Comparison of ENCODE assay signal across 42 cellular contexts in genomic region chr17:3415610-3416009, GRCh38. TPM values are rescaled to one million over a fixed set of nuclear protein-coding genes. Genes with fewer than 3 reads are reported as not detected.
"Had no signal": no experiment of that assay in that cellular context is flagged by ENCODE, and none has a peak within 500 bp of the region (broad histone marks: within the 10 kb centered on the region; RNA-seq: fewer than 3 reads in every experiment).

No MANE protein-coding gene starts in this region.

- H3K4me3 ChIP-seq: adrenal gland, ascending aorta, body of pancreas, breast epithelium, cardiac muscle cell had no signal

- H3K36me3 ChIP-seq: adrenal gland, ascending aorta, brain microvascular endothelial cell, breast epithelium, cardiac muscle cell had no signal

- H3K4me3 Mint-ChIP-seq: activated naive CD4-positive, alpha-beta T cell treated with anti-CD3 and anti-CD28 coated beads for 36 hours; activated naive CD4-positive, alpha-beta T cell treated with anti-CD3 and anti-CD28 coated beads, Interleukin-2, amount 10 ng/mL, durations not matched to agents 7 days and 5 days; activated naive CD4-positive, alpha-beta T cell treated with anti-CD3 and anti-CD28 coated beads, Interleukin-2, amount 50 U/mL, for 24 hours; activated naive CD8-positive, alpha-beta T cell; activated naive CD8-positive, alpha-beta T cell treated with anti-CD3 and anti-CD28 coated beads for 36 hours; activated naive CD8-positive, alpha-beta T cell treated with anti-CD3 and anti-CD28 coated beads, Interleukin-2, amount 10 ng/mL, durations not matched to agents 7 days and 5 days; activated naive CD8-positive, alpha-beta T cell treated with anti-CD3 and anti-CD28 coated beads, Interleukin-2, amount 50 U/mL, for 24 hours; activated T-cell treated with anti-CD3 and anti-CD28 coated beads, Interleukin-2, amount 50 U/mL, for 24 hours; activated T-cell treated with anti-CD3 and anti-CD28 coated beads, Interleukin-2, amount 50 U/mL, for 4 hours; activated T-cell treated with anti-CD3 and anti-CD28 coated beads, Interleukin-2, amount 50 U/mL, for 72 hours; activated T-helper 1 cell treated with anti-CD3 and anti-CD28 coated beads, Interleukin-12 subunit alpha, Interleukin-12 subunit beta, Interleukin-2, Interleukin-4 antibody, amounts not matched to agents 30 ng/mL and 10 ng/mL and 1 ng/mL, durations not matched to agents 14 hours and 24 hours and 36 hours; activated T-helper 17 cell treated with anti-CD3 and anti-CD28 coated beads, Interleukin-2, amount 50 U/mL, for 72 hours; brain; central memory CD8-positive, alpha-beta T cell had no signal

- DNase-seq: activated effector memory CD4-positive, alpha-beta T cell treated with anti-CD3 and anti-CD28 coated beads, Interleukin-2, amount 50 U/mL, for 16 hours; activated effector memory CD4-positive, alpha-beta T cell treated with Interleukin-2 at 50 U/mL for 16 hours; activated gamma-delta T cell; activated gamma-delta T cell treated with Interleukin-2 at 50 U/mL for 16 hours; activated naive CD4-positive, alpha-beta T cell; activated naive CD4-positive, alpha-beta T cell treated with anti-CD3 and anti-CD28 coated beads for 36 hours; activated naive CD4-positive, alpha-beta T cell treated with anti-CD3 and anti-CD28 coated beads, Interleukin-2, amount 10 ng/mL, durations not matched to agents 7 days and 5 days; activated naive CD4-positive, alpha-beta T cell treated with anti-CD3 and anti-CD28 coated beads, Interleukin-2, amount 50 U/mL, for 16 hours; activated naive CD4-positive, alpha-beta T cell treated with Interleukin-2 at 50 U/mL for 16 hours; activated naive CD8-positive, alpha-beta T cell treated with anti-CD3 and anti-CD28 coated beads for 36 hours; activated naive CD8-positive, alpha-beta T cell treated with anti-CD3 and anti-CD28 coated beads, Interleukin-2, amount 10 ng/mL, durations not matched to agents 7 days and 5 days; activated naive CD8-positive, alpha-beta T cell treated with anti-CD3 and anti-CD28 coated beads, Interleukin-2, amount 50 U/mL, for 24 hours; activated T-cell treated with anti-CD3 and anti-CD28 coated beads, Interleukin-2, amount 50 U/mL, for 24 hours; activated T-cell treated with anti-CD3 and anti-CD28 coated beads, Interleukin-2, amount 50 U/mL, for 4 hours; activated T-cell treated with anti-CD3 and anti-CD28 coated beads, Interleukin-2, amount 50 U/mL, for 48 hours; activated T-cell treated with anti-CD3 and anti-CD28 coated beads, Interleukin-2, amount 50 U/mL, for 72 hours; adrenal gland; amniotic stem cell; amygdala; anterior cingulate cortex; aorta; body of pancreas; brain microvascular endothelial cell; caudate nucleus; central memory CD4-positive, alpha-beta T cell; cerebellar nuclear complex had no signal

- H3K9me3 ChIP-seq: adrenal gland, ascending aorta, body of pancreas, breast epithelium had no signal

- H3K9me3 Mint-ChIP-seq: activated naive CD4-positive, alpha-beta T cell treated with anti-CD3 and anti-CD28 coated beads for 36 hours; activated naive CD4-positive, alpha-beta T cell treated with anti-CD3 and anti-CD28 coated beads, Interleukin-2, amount 10 ng/mL, durations not matched to agents 7 days and 5 days; activated naive CD4-positive, alpha-beta T cell treated with anti-CD3 and anti-CD28 coated beads, Interleukin-2, amount 50 U/mL, for 24 hours; activated naive CD4-positive, alpha-beta T cell treated with anti-CD3 and anti-CD28 coated beads, Interleukin-2, amount 50 U/mL, for 72 hours; activated naive CD8-positive, alpha-beta T cell treated with anti-CD3 and anti-CD28 coated beads, Interleukin-2, amount 10 ng/mL, durations not matched to agents 7 days and 5 days; activated naive CD8-positive, alpha-beta T cell treated with anti-CD3 and anti-CD28 coated beads, Interleukin-2, amount 50 U/mL, for 24 hours; activated T-cell treated with anti-CD3 and anti-CD28 coated beads, Interleukin-2, amount 50 U/mL, for 24 hours; activated T-cell treated with anti-CD3 and anti-CD28 coated beads, Interleukin-2, amount 50 U/mL, for 4 hours; activated T-cell treated with anti-CD3 and anti-CD28 coated beads, Interleukin-2, amount 50 U/mL, for 72 hours; activated T-helper 1 cell treated with anti-CD3 and anti-CD28 coated beads, Interleukin-12 subunit alpha, Interleukin-12 subunit beta, Interleukin-2, Interleukin-4 antibody, amounts not matched to agents 30 ng/mL and 10 ng/mL and 1 ng/mL, durations not matched to agents 14 hours and 24 hours and 36 hours; activated T-helper 17 cell treated with anti-CD3 and anti-CD28 coated beads, Interleukin-2, amount 50 U/mL, for 72 hours; activated T-helper 2 cell treated with anti-CD3 and anti-CD28 coated beads, Interferon-gamma antibody, Interleukin-2, Interleukin-4, amounts not matched to agents 10 μg/mL and 5 μg/mL and 100 μg/mL, durations not matched to agents 14 hours and 24 hours and 36 hours; central memory CD8-positive, alpha-beta T cell had no signal

- H3K4me1 ChIP-seq: adrenal gland, ascending aorta, body of pancreas, breast epithelium had no signal

- H3K36me3 Mint-ChIP-seq: activated naive CD4-positive, alpha-beta T cell treated with anti-CD3 and anti-CD28 coated beads, Interleukin-2, amount 10 ng/mL, durations not matched to agents 7 days and 5 days; activated naive CD4-positive, alpha-beta T cell treated with anti-CD3 and anti-CD28 coated beads, Interleukin-2, amount 50 U/mL, for 24 hours; activated naive CD4-positive, alpha-beta T cell treated with anti-CD3 and anti-CD28 coated beads, Interleukin-2, amount 50 U/mL, for 72 hours; activated naive CD8-positive, alpha-beta T cell; activated naive CD8-positive, alpha-beta T cell treated with anti-CD3 and anti-CD28 coated beads for 36 hours; activated naive CD8-positive, alpha-beta T cell treated with anti-CD3 and anti-CD28 coated beads, Interleukin-2, amount 10 ng/mL, durations not matched to agents 7 days and 5 days; brain had no signal

- H3K27ac Mint-ChIP-seq: activated naive CD4-positive, alpha-beta T cell treated with anti-CD3 and anti-CD28 coated beads for 36 hours; activated naive CD4-positive, alpha-beta T cell treated with anti-CD3 and anti-CD28 coated beads, Interleukin-2, amount 10 ng/mL, durations not matched to agents 7 days and 5 days; activated naive CD4-positive, alpha-beta T cell treated with anti-CD3 and anti-CD28 coated beads, Interleukin-2, amount 50 U/mL, for 24 hours; activated naive CD4-positive, alpha-beta T cell treated with anti-CD3 and anti-CD28 coated beads, Interleukin-2, amount 50 U/mL, for 72 hours; activated naive CD8-positive, alpha-beta T cell; activated naive CD8-positive, alpha-beta T cell treated with anti-CD3 and anti-CD28 coated beads for 36 hours; activated naive CD8-positive, alpha-beta T cell treated with anti-CD3 and anti-CD28 coated beads, Interleukin-2, amount 10 ng/mL, durations not matched to agents 7 days and 5 days; activated naive CD8-positive, alpha-beta T cell treated with anti-CD3 and anti-CD28 coated beads, Interleukin-2, amount 50 U/mL, for 24 hours; activated T-cell treated with anti-CD3 and anti-CD28 coated beads, Interleukin-2, amount 50 U/mL, for 24 hours; activated T-cell treated with anti-CD3 and anti-CD28 coated beads, Interleukin-2, amount 50 U/mL, for 72 hours; activated T-helper 1 cell treated with anti-CD3 and anti-CD28 coated beads, Interleukin-12 subunit alpha, Interleukin-12 subunit beta, Interleukin-2, Interleukin-4 antibody, amounts not matched to agents 30 ng/mL and 10 ng/mL and 1 ng/mL, durations not matched to agents 14 hours and 24 hours and 36 hours; activated T-helper 17 cell treated with anti-CD3 and anti-CD28 coated beads, Interleukin-2, amount 50 U/mL, for 72 hours; activated T-helper 2 cell treated with anti-CD3 and anti-CD28 coated beads, Interferon-gamma antibody, Interleukin-2, Interleukin-4, amounts not matched to agents 10 μg/mL and 5 μg/mL and 100 μg/mL, durations not matched to agents 14 hours and 24 hours and 36 hours; brain had no signal

- H3K27me3 ChIP-seq: adrenal gland, ascending aorta, body of pancreas, brain microvascular endothelial cell, breast epithelium, cardiac muscle cell had no signal

- ATAC-seq: activated naive CD4-positive, alpha-beta T cell treated with anti-CD3 and anti-CD28 coated beads, Interleukin-2, amount 50 U/mL, for 72 hours; activated naive CD8-positive, alpha-beta T cell treated with anti-CD3 and anti-CD28 coated beads, Interleukin-2, amount 50 U/mL, for 24 hours; activated T-cell treated with anti-CD3 and anti-CD28 coated beads, Interleukin-2, amount 50 U/mL, for 4 hours; activated T-cell treated with anti-CD3 and anti-CD28 coated beads, Interleukin-2, amount 50 U/mL, for 72 hours; activated T-helper 17 cell treated with anti-CD3 and anti-CD28 coated beads, Interleukin-2, amount 50 U/mL, for 72 hours; body of pancreas had no signal

- H3K4me1 Mint-ChIP-seq: activated naive CD4-positive, alpha-beta T cell treated with anti-CD3 and anti-CD28 coated beads, Interleukin-2, amount 50 U/mL, for 24 hours; activated naive CD8-positive, alpha-beta T cell treated with anti-CD3 and anti-CD28 coated beads, Interleukin-2, amount 10 ng/mL, durations not matched to agents 7 days and 5 days; activated naive CD8-positive, alpha-beta T cell treated with anti-CD3 and anti-CD28 coated beads, Interleukin-2, amount 50 U/mL, for 24 hours; brain; central memory CD8-positive, alpha-beta T cell had no signal

RNA-seq across cellular contexts. Expression of gene OR3A3, which starts 4.4 kb away (rescaled TPM):
- total RNA-seq: activated naive CD4-positive, alpha-beta T cell treated with anti-CD3 and anti-CD28 coated beads for 36 hours; activated naive CD4-positive, alpha-beta T cell treated with anti-CD3 and anti-CD28 coated beads, Interleukin-2, amount 50 U/mL, for 72 hours; activated naive CD8-positive, alpha-beta T cell treated with anti-CD3 and anti-CD28 coated beads for 36 hours; activated naive CD8-positive, alpha-beta T cell treated with anti-CD3 and anti-CD28 coated beads, Interleukin-2, amount 10 ng/mL, durations not matched to agents 7 days and 5 days; activated T-cell treated with anti-CD3 and anti-CD28 coated beads, Interleukin-2, amount 50 U/mL, for 4 hours; activated T-cell treated with anti-CD3 and anti-CD28 coated beads, Interleukin-2, amount 50 U/mL, for 72 hours; activated T-helper 1 cell treated with anti-CD3 and anti-CD28 coated beads, Interleukin-12 subunit alpha, Interleukin-12 subunit beta, Interleukin-2, Interleukin-4 antibody, amounts not matched to agents 30 ng/mL and 10 ng/mL and 1 ng/mL, durations not matched to agents 14 hours and 24 hours and 36 hours; activated T-helper 17 cell treated with anti-CD3 and anti-CD28 coated beads, Interleukin-2, amount 50 U/mL, for 72 hours; activated T-helper 2 cell treated with anti-CD3 and anti-CD28 coated beads, Interferon-gamma antibody, Interleukin-2, Interleukin-4, amounts not matched to agents 10 μg/mL and 5 μg/mL and 100 μg/mL, durations not matched to agents 14 hours and 24 hours and 36 hours; adrenal gland; aorta; ascending aorta; astrocyte; body of pancreas; breast epithelium; bronchial epithelial cell; cardiac muscle cell; cardiac septum; cerebellum; chondrocyte had no signal

RNA-seq across cellular contexts. Expression of gene OR1E1, which starts 17.4 kb away (rescaled TPM):
- total RNA-seq: activated naive CD4-positive, alpha-beta T cell treated with anti-CD3 and anti-CD28 coated beads for 36 hours; activated naive CD4-positive, alpha-beta T cell treated with anti-CD3 and anti-CD28 coated beads, Interleukin-2, amount 50 U/mL, for 72 hours; activated naive CD8-positive, alpha-beta T cell treated with anti-CD3 and anti-CD28 coated beads for 36 hours; activated naive CD8-positive, alpha-beta T cell treated with anti-CD3 and anti-CD28 coated beads, Interleukin-2, amount 10 ng/mL, durations not matched to agents 7 days and 5 days; activated T-cell treated with anti-CD3 and anti-CD28 coated beads, Interleukin-2, amount 50 U/mL, for 4 hours; activated T-cell treated with anti-CD3 and anti-CD28 coated beads, Interleukin-2, amount 50 U/mL, for 72 hours; activated T-helper 1 cell treated with anti-CD3 and anti-CD28 coated beads, Interleukin-12 subunit alpha, Interleukin-12 subunit beta, Interleukin-2, Interleukin-4 antibody, amounts not matched to agents 30 ng/mL and 10 ng/mL and 1 ng/mL, durations not matched to agents 14 hours and 24 hours and 36 hours; activated T-helper 17 cell treated with anti-CD3 and anti-CD28 coated beads, Interleukin-2, amount 50 U/mL, for 72 hours; activated T-helper 2 cell treated with anti-CD3 and anti-CD28 coated beads, Interferon-gamma antibody, Interleukin-2, Interleukin-4, amounts not matched to agents 10 μg/mL and 5 μg/mL and 100 μg/mL, durations not matched to agents 14 hours and 24 hours and 36 hours; adrenal gland; aorta; ascending aorta; astrocyte; body of pancreas; breast epithelium; bronchial epithelial cell; cardiac muscle cell; cardiac septum; cerebellum; chondrocyte had no signal

RNA-seq across cellular contexts. Expression of gene OR1E2, which starts 18.0 kb away (rescaled TPM):
- total RNA-seq: activated naive CD4-positive, alpha-beta T cell treated with anti-CD3 and anti-CD28 coated beads for 36 hours; activated naive CD4-positive, alpha-beta T cell treated with anti-CD3 and anti-CD28 coated beads, Interleukin-2, amount 50 U/mL, for 72 hours; activated naive CD8-positive, alpha-beta T cell treated with anti-CD3 and anti-CD28 coated beads for 36 hours; activated naive CD8-positive, alpha-beta T cell treated with anti-CD3 and anti-CD28 coated beads, Interleukin-2, amount 10 ng/mL, durations not matched to agents 7 days and 5 days; activated T-cell treated with anti-CD3 and anti-CD28 coated beads, Interleukin-2, amount 50 U/mL, for 4 hours; activated T-cell treated with anti-CD3 and anti-CD28 coated beads, Interleukin-2, amount 50 U/mL, for 72 hours; activated T-helper 1 cell treated with anti-CD3 and anti-CD28 coated beads, Interleukin-12 subunit alpha, Interleukin-12 subunit beta, Interleukin-2, Interleukin-4 antibody, amounts not matched to agents 30 ng/mL and 10 ng/mL and 1 ng/mL, durations not matched to agents 14 hours and 24 hours and 36 hours; activated T-helper 17 cell treated with anti-CD3 and anti-CD28 coated beads, Interleukin-2, amount 50 U/mL, for 72 hours; activated T-helper 2 cell treated with anti-CD3 and anti-CD28 coated beads, Interferon-gamma antibody, Interleukin-2, Interleukin-4, amounts not matched to agents 10 μg/mL and 5 μg/mL and 100 μg/mL, durations not matched to agents 14 hours and 24 hours and 36 hours; adrenal gland; aorta; ascending aorta; astrocyte; body of pancreas; breast epithelium; bronchial epithelial cell; cardiac muscle cell; cardiac septum; cerebellum; chondrocyte had no signal

RNA-seq across cellular contexts. Expression of gene OR3A2, which starts 29.5 kb away (rescaled TPM):
- total RNA-seq: aorta, ascending aorta, astrocyte, body of pancreas, breast epithelium, bronchial epithelial cell, cardiac muscle cell, cardiac septum, chondrocyte had no signal

RNA-seq across cellular contexts. Expression of gene SPATA22, which starts 56.0 kb away (rescaled TPM):
- total RNA-seq: activated naive CD4-positive, alpha-beta T cell treated with anti-CD3 and anti-CD28 coated beads for 36 hours; activated naive CD4-positive, alpha-beta T cell treated with anti-CD3 and anti-CD28 coated beads, Interleukin-2, amount 50 U/mL, for 72 hours; activated T-cell treated with anti-CD3 and anti-CD28 coated beads, Interleukin-2, amount 50 U/mL, for 4 hours; activated T-helper 1 cell treated with anti-CD3 and anti-CD28 coated beads, Interleukin-12 subunit alpha, Interleukin-12 subunit beta, Interleukin-2, Interleukin-4 antibody, amounts not matched to agents 30 ng/mL and 10 ng/mL and 1 ng/mL, durations not matched to agents 14 hours and 24 hours and 36 hours; activated T-helper 17 cell treated with anti-CD3 and anti-CD28 coated beads, Interleukin-2, amount 50 U/mL, for 72 hours; activated T-helper 2 cell treated with anti-CD3 and anti-CD28 coated beads, Interferon-gamma antibody, Interleukin-2, Interleukin-4, amounts not matched to agents 10 μg/mL and 5 μg/mL and 100 μg/mL, durations not matched to agents 14 hours and 24 hours and 36 hours; ascending aorta; astrocyte; body of pancreas; bronchial epithelial cell; cardiac muscle cell; cardiac septum; chondrocyte had no signal
